8 cellular contexts compared by ENCODE assay signal in the genomic region with DNA sequence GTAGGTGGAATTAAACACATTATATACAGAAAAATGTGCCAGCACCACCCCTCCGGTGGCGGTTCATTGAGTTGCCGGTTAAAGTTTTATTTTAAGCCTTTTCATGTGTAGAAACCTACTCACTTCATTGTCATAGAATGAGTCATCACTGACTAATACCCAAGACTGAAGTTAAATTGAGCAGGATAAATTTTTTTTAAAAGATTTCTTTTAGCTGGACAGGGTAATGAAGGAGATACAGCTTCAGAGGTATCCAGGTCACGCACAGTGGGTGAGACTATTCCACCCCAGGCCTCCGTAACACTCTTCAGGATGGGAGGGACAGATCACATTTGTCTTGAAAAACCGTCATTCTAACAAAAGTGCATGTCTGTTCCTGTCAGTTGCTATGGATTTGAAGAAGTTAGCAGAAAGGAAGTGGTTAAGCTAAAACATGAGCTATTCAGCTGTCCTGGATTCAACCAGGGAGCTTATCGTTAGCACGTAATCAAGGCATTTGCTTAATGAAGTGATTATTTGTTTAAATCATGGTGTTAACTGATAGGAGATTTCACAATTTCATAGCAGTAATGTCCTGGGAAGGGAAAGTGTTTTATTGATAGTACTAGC. TPM values are rescaled to one million over a fixed set of nuclear protein-coding genes. Genes with fewer than 3 reads are reported as not detected.
DNase-seq lines count a peak whose midpoint lies in the region; ATAC-seq and TF ChIP-seq lines count a peak whose summit lies in the region.

No MANE protein-coding gene starts in this region.

- peak; percentile 57 for ATAC-seq in GM19324 (IDR thresholded peaks at IDR 0.05; ENCODE audit: low FRiP score, unreplicated experiment)
- peak; percentile 93 for ATAC-seq in HG03175 (IDR thresholded peaks at IDR 0.05; ENCODE audit: unreplicated experiment)

- peaks cover 37% of the 10 kb centered on the region for H3K4me1 Mint-ChIP-seq in T-helper 1 cell treated with Interleukin-12 subunit alpha and Interleukin-12 subunit beta and Interleukin-4 antibody, amounts not matched to agents 30 μg/mL and 1 μg/mL, for 36 hours (ENCODE audit: low read depth)

- H3K36me3 ChIP-seq in esophagus (ENCODE audit: control insufficient read depth in 2 of 2, insufficient read depth in 2 of 2, low read length in 1 of 2): peaks cover 31 to 50% of the 10 kb centered on the region in 2 donors

- no peaks in the 10 kb centered on the region for H3K9me3 ChIP-seq in esophagus (ENCODE audit: control insufficient read depth in 2 of 2, insufficient read depth in 1 of 2, low read depth in 1 of 2, low read length in 1 of 2)

- H3K9me3 Mint-ChIP-seq in T-helper 1 cell treated with Interleukin-12 subunit alpha and Interleukin-12 subunit beta and Interleukin-4 antibody, amounts not matched to agents 30 μg/mL and 1 μg/mL, for 36 hours: no peaks in the 10 kb centered on the region

- peaks cover 81% of the 10 kb centered on the region for H3K36me3 Mint-ChIP-seq in T-helper 1 cell treated with Interleukin-12 subunit alpha and Interleukin-12 subunit beta and Interleukin-4 antibody, amounts not matched to agents 30 μg/mL and 1 μg/mL, for 36 hours (ENCODE audit: low read depth)

- peak overlapping the region; percentile 90 for H3K27ac Mint-ChIP-seq in T-helper 1 cell treated with Interleukin-12 subunit alpha and Interleukin-12 subunit beta and Interleukin-4 antibody, amounts not matched to agents 30 μg/mL and 1 μg/mL, for 36 hours

- WGBS in esophagus, 2 donors: 40 to 44% methylated on average over 8 of the region's 8 CpGs

- no peaks in the 10 kb centered on the region for H3K27me3 ChIP-seq in esophagus (ENCODE audit: control insufficient read depth in 1 of 2, insufficient read depth in 2 of 2, low read length in 2 of 2)

- H3K27me3 Mint-ChIP-seq in T-helper 1 cell treated with Interleukin-12 subunit alpha and Interleukin-12 subunit beta and Interleukin-4 antibody, amounts not matched to agents 30 μg/mL and 1 μg/mL, for 36 hours (ENCODE audit: low read depth): no peaks in the 10 kb centered on the region

- H3K27ac ChIP-seq in esophagus (ENCODE audit: low read depth in 2 of 2, low read length in 1 of 2): peak overlapping the region; percentile 66 to 83

- H3K4me3 ChIP-seq in AG10803 (ENCODE audit: low read length) (no peak overlapping the region), esophagus (ENCODE audit: low read depth in 1 of 2, low read length in 2 of 2) (no peak overlapping the region)

- peak; percentile 87 for DNase-seq in AG10803 (ENCODE audit: low read depth)
- DNase-seq in stimulated activated CD4-positive, alpha-beta T cell treated with anti-CD3 and anti-CD28 coated beads, Interleukin-4, amount 100 ng/mL, for 1 hour: peak; percentile 51
- no peak for DNase-seq in midbrain (lab: John Stamatoyannopoulos, UW)
- DNase-seq in COLO668 (lab: John Stamatoyannopoulos, UW; ENCODE audit: unreplicated experiment): no peak

- peak overlapping the region; percentile 63 for H3K4me3 Mint-ChIP-seq in T-helper 1 cell treated with Interleukin-12 subunit alpha and Interleukin-12 subunit beta and Interleukin-4 antibody, amounts not matched to agents 30 μg/mL and 1 μg/mL, for 36 hours

- H3K4me1 ChIP-seq in esophagus (ENCODE audit: control insufficient read depth in 2 of 2, insufficient read depth in 2 of 2, low read length in 1 of 2): peaks cover 2 to 4% of the 10 kb centered on the region in 2 donors

- TF ChIP-seq CTCF in AG10803 (conservative IDR thresholded peaks at IDR 0.05; ENCODE audit: low read length): no peak; the same call in 1 of the 2 replicates

RNA-seq across cellular contexts. Expression of a gene that starts 23.3 kb away (rescaled TPM):
- polyA plus RNA-seq in esophagus: 1 to 10 TPM; 4.1 to 4.5 TPM

RNA-seq across cellular contexts. Expression of a gene that starts 26.8 kb away (rescaled TPM):
- polyA plus RNA-seq in esophagus: under 1 TPM; 0.01 to 0.12 TPM

Comparison
In these comparisons a context has a peak if more than half of its experiments do, and no peak if none do; other contexts are left out.
1. DNase-seq: peak in AG10803 (single experiment) and stimulated activated CD4-positive, alpha-beta T cell treated with anti-CD3 and anti-CD28 coated beads, Interleukin-4, amount 100 ng/mL, for 1 hour (single experiment); none in midbrain (single experiment) and COLO668 (single experiment).